Comparison of ENCODE assay signal across 19 cellular contexts in genomic region chr1:7012461-7012924, GRCh38.
"Had no signal": no experiment of that assay in that cellular context is flagged by ENCODE, and none has a peak within 500 bp of the region (broad histone marks: within the 10 kb centered on the region; RNA-seq: fewer than 3 reads in every experiment).

No MANE protein-coding gene starts in this region.

- H3K4me1 Mint-ChIP-seq: immature natural killer cell; stimulated activated memory B cell treated with anti-CD40 and anti-IgM and Interleukin-4, amounts not matched to agents 10 μg/mL and 1 μg/mL and 100 μg/mL, for 72 hours had no signal

- H3K27ac Mint-ChIP-seq: immature natural killer cell; naive thymus-derived CD4-positive, alpha-beta T cell; nephron progenitor cell; stimulated activated memory B cell treated with anti-CD40 and anti-IgM and Interleukin-4, amounts not matched to agents 10 μg/mL and 1 μg/mL and 100 μg/mL, for 72 hours had no signal

- DNase-seq: effector CD8-positive, alpha-beta T cell; gastrocnemius medialis; heart right ventricle; immature natural killer cell; kidney; left cardiac atrium; left ventricle myocardium inferior; mesenchymal stem cell; naive thymus-derived CD4-positive, alpha-beta T cell; nephron progenitor cell; psoas muscle; retina; spleen; stimulated activated CD4-positive, alpha-beta T cell treated with anti-CD3 and anti-CD28 coated beads, Interleukin-15, amount 100 ng/mL, for 24 hours; stimulated activated CD4-positive, alpha-beta T cell treated with anti-CD3 and anti-CD28 coated beads, Interleukin-1b, Interleukin-23, amount 100 ng/mL, for 48 hours; stimulated activated CD4-positive, alpha-beta T cell treated with anti-CD3 and anti-CD28 coated beads, Interleukin-4, amount 100 ng/mL, for 24 hours; trophoblast cell had no signal

- H3K36me3 Mint-ChIP-seq: immature natural killer cell; naive thymus-derived CD4-positive, alpha-beta T cell; stimulated activated memory B cell treated with anti-CD40 and anti-IgM and Interleukin-4, amounts not matched to agents 10 μg/mL and 1 μg/mL and 100 μg/mL, for 72 hours had no signal

- H3K4me3 Mint-ChIP-seq: immature natural killer cell; naive thymus-derived CD4-positive, alpha-beta T cell; nephron progenitor cell; stimulated activated memory B cell treated with anti-CD40 and anti-IgM and Interleukin-4, amounts not matched to agents 10 μg/mL and 1 μg/mL and 100 μg/mL, for 72 hours had no signal

- ATAC-seq: gastrocnemius medialis; heart right ventricle; naive thymus-derived CD4-positive, alpha-beta T cell; psoas muscle; sciatic nerve; stimulated activated memory B cell treated with anti-CD40 and anti-IgM and Interleukin-4, amounts not matched to agents 10 μg/mL and 1 μg/mL and 100 μg/mL, for 72 hours had no signal

- H3K9me3 Mint-ChIP-seq: immature natural killer cell; nephron progenitor cell; stimulated activated memory B cell treated with anti-CD40 and anti-IgM and Interleukin-4, amounts not matched to agents 10 μg/mL and 1 μg/mL and 100 μg/mL, for 72 hours had no signal
